ENCODE assay signal across 14 cellular contexts in genomic region chr6:25193865-25194679, GRCh38.
DNase-seq lines count a peak whose midpoint lies in the region; ATAC-seq and TF ChIP-seq lines count a peak whose summit lies in the region.
"Had no signal": no experiment of that assay in that cellular context is flagged by ENCODE, and none has a peak within 500 bp of the region (broad histone marks: within the 10 kb centered on the region; RNA-seq: fewer than 3 reads in every experiment).

No MANE protein-coding gene starts in this region.

- H3K27ac ChIP-seq in brain microvascular endothelial cell (peak overlapping the region; percentile 94), right atrium auricular region (peak overlapping the region; percentile 68 to 78), skin epidermis (peak overlapping the region in 18 of 21 experiments; percentile 24 to 90 (median 68))
- H3K27ac ChIP-seq: VCaP had no signal

- H3K27ac Mint-ChIP-seq in Calu3 (ENCODE audit: unreplicated experiment): peak overlapping the region; percentile 27
- no peak overlapping the region for H3K27ac Mint-ChIP-seq in T-helper 2 cell treated with Interferon-gamma antibody and Interleukin-4, amounts not matched to agents 5 μg/mL and 100 μg/mL, for 36 hours
- H3K27ac Mint-ChIP-seq: endodermal cell had no signal

- H3K9me3 Mint-ChIP-seq in Calu3 (ENCODE audit: low read depth, unreplicated experiment): no peaks in the 10 kb centered on the region
- H3K9me3 Mint-ChIP-seq in T-helper 2 cell treated with Interferon-gamma antibody and Interleukin-4, amounts not matched to agents 5 μg/mL and 100 μg/mL, for 36 hours: no peaks in the 10 kb centered on the region
- H3K9me3 Mint-ChIP-seq: endodermal cell had no signal

- H3K4me1 ChIP-seq in right atrium auricular region: peaks cover 0 to 27% of the 10 kb centered on the region in 2 donors

- in situ Hi-C loops in brain microvascular endothelial cell (cut with HindIII; ENCODE audit: low pct_ligation_motif_present, low sequenced_read_pairs): no loop called here

- ATAC-seq in GM18502 (IDR thresholded peaks at IDR 0.05; ENCODE audit: poor library complexity, unreplicated experiment): no peak

- H3K4me3 ChIP-seq in brain microvascular endothelial cell (ENCODE audit: low read depth, low read length): no peak overlapping the region
- no peak overlapping the region for H3K4me3 ChIP-seq in right atrium auricular region
- no peak overlapping the region for H3K4me3 ChIP-seq in skin epidermis

- CTCF ChIA-PET in Calu3 (lab: Charles Lee): interaction anchor here (0.6 to 3.1 kb wide), 20 partner anchors 8 to 1762 kb away, joined by 3 to 33 read pairs (median 6); partner anchors contain the start of gene CARMIL1

- H3K36me3 ChIP-seq in brain microvascular endothelial cell (replicated peaks): no peaks in the 10 kb centered on the region
- no peaks in the 10 kb centered on the region for H3K36me3 ChIP-seq in right atrium auricular region

- no peak overlapping the region for H3K4me3 Mint-ChIP-seq in Calu3 (ENCODE audit: low read depth, unreplicated experiment)
- no peak overlapping the region for H3K4me3 Mint-ChIP-seq in T-helper 2 cell treated with Interferon-gamma antibody and Interleukin-4, amounts not matched to agents 5 μg/mL and 100 μg/mL, for 36 hours
- H3K4me3 Mint-ChIP-seq: endodermal cell had no signal

- no peaks in the 10 kb centered on the region for H3K27me3 ChIP-seq in brain microvascular endothelial cell (replicated peaks)
- H3K27me3 ChIP-seq in right atrium auricular region: no peaks in the 10 kb centered on the region

- no peaks in the 10 kb centered on the region for H3K36me3 Mint-ChIP-seq in Calu3 (ENCODE audit: insufficient read depth, unreplicated experiment)
- H3K36me3 Mint-ChIP-seq in T-helper 2 cell treated with Interferon-gamma antibody and Interleukin-4, amounts not matched to agents 5 μg/mL and 100 μg/mL, for 36 hours (ENCODE audit: low read depth): no peaks in the 10 kb centered on the region

- intact Hi-C loops in Calu3 (cut with micrococcal nuclease; ENCODE audit: unreplicated experiment): no loop called here

- peaks cover 27% of the 10 kb centered on the region for H3K4me1 Mint-ChIP-seq in Calu3 (ENCODE audit: low read depth, unreplicated experiment)
- H3K4me1 Mint-ChIP-seq in T-helper 2 cell treated with Interferon-gamma antibody and Interleukin-4, amounts not matched to agents 5 μg/mL and 100 μg/mL, for 36 hours (ENCODE audit: low read depth): no peaks in the 10 kb centered on the region
- H3K4me1 Mint-ChIP-seq: endodermal cell had no signal

- BruUV-seq in Calu3 (replicated peaks; lab: Mats Ljungman, UMichigan): no TSS peak

- no peaks in the 10 kb centered on the region for H3K9me3 ChIP-seq in right atrium auricular region

- no peak for TF ChIP-seq CTCF in Calu3 (IDR thresholded peaks at IDR 0.05; ENCODE audit: unreplicated experiment)
- TF ChIP-seq CTCF in brain microvascular endothelial cell (IDR thresholded peaks at IDR 0.05; ENCODE audit: low read depth, low read length, missing control alignments): no peak
- no peak for TF ChIP-seq CTCF in right atrium auricular region (IDR thresholded peaks at IDR 0.05)

- DNase-seq in Calu3 (no peak), brain microvascular endothelial cell (no peak), right atrium auricular region (ENCODE audit: low spot score) (no peak), mesenteric fat pad (ENCODE audit: low spot score) (no peak)
- no peak for DNase-seq in activated T-cell treated with anti-CD3 and anti-CD28 coated beads, Interleukin-2, amount 50 U/mL, for 48 hours
- no peak for DNase-seq in T-helper 2 cell treated with Interferon-gamma antibody and Interleukin-4, amounts not matched to agents 5 μg/mL and 100 μg/mL, for 36 hours (ENCODE audit: low spot score)
- DNase-seq: DND-41, endodermal cell, NCI-H1105 treated with DMSO at 0.1 percent for 48 hours, NCI-H526 treated with DMSO at 0.1 percent for 48 hours, SIG-M5 had no signal

- H3K27me3 Mint-ChIP-seq in Calu3 (ENCODE audit: unreplicated experiment): no peaks in the 10 kb centered on the region
- peaks cover 26% of the 10 kb centered on the region for H3K27me3 Mint-ChIP-seq in T-helper 2 cell treated with Interferon-gamma antibody and Interleukin-4, amounts not matched to agents 5 μg/mL and 100 μg/mL, for 36 hours (ENCODE audit: low read depth)
